8 cellular contexts compared by ENCODE assay signal in the genomic region with DNA sequence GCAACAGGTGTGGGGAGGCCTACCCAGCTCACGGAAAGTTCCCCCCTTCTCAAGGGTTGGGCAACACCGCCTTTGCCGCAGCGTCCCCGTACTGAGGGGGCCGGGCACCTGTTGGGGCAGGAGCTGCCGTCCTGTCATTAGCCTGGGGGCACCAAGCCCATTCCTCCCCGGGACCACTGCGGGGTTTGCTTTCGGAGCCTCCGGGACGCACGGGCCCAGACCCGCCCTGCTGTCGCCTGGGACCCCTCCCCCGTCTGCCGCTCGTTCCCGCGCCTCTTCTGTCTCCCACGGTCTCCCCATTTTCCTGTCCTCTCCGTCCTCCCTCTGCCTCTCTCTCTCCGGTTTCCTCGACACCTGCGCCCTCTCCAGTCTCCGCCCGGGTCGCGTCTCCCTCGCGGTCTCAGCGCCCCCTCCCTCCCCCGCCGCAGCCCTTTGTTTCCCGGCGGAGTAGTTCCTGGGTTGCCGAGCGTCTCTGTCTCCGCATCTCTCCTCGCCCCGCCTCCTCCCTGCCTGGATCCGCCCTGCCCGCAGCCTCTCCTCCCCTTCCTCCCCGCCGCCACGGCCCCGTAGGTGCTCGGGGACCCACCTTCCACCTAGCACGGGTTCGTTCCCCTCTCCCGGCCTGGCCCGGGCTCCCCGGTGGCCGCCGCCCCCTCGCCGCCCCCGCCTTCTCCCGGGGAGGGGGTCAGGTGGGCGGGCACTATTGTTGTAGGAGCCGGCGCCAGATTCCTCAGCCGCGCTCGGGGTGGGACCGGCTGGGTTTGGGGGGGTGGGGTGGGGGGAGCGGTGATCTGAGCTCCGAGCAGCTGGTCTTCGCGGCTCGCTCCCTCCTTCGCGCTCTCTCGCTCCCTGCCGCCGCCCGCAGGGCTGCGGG. TPM values are rescaled to one million over a fixed set of nuclear protein-coding genes. Genes with fewer than 3 reads are reported as not detected.
DNase-seq lines count a peak whose midpoint lies in the region; ATAC-seq and TF ChIP-seq lines count a peak whose summit lies in the region.

A gene (plus strand): TSS at position 540 of the 874 bp plus-strand sequence. CDS start 434 bp downstream, outside the sequence.

- no peaks in the 10 kb centered on the region for H3K9me3 Mint-ChIP-seq in activated naive CD8-positive, alpha-beta T cell treated with anti-CD3 and anti-CD28 coated beads for 36 hours

- peaks cover 26% of the 10 kb centered on the region for H3K27me3 Mint-ChIP-seq in activated naive CD8-positive, alpha-beta T cell treated with anti-CD3 and anti-CD28 coated beads for 36 hours

- peak within 1 kb of the TSS; percentile 90 for H3K4me2 ChIP-seq in KMS-11

- peak within 1 kb of the TSS; percentile 83 for H3K4me3 Mint-ChIP-seq in activated naive CD8-positive, alpha-beta T cell treated with anti-CD3 and anti-CD28 coated beads for 36 hours

- no peaks in the 10 kb centered on the region for H3K36me3 ChIP-seq in KMS-11 (ENCODE audit: insufficient read depth)
- peaks cover 0 to 2% (median 0%) of the 10 kb centered on the region in 9 donors for H3K36me3 ChIP-seq in heart right ventricle
- H3K36me3 ChIP-seq in prostate gland = no peaks in the 10 kb centered on the region
- no peaks in the 10 kb centered on the region for H3K36me3 ChIP-seq in upper lobe of right lung

- POLR2A ChIA-PET in GM10248 (lab: Yijun Ruan, JAX) = no interaction called here

- peak; percentile 45 for TF ChIP-seq POLR2A in prostate gland (IDR thresholded peaks at IDR 0.05)

- H3K4me1 ChIP-seq in KMS-11 (ENCODE audit: low read depth, poor library complexity, severe bottlenecking) (peaks cover 17% of the 10 kb centered on the region), heart right ventricle (peaks cover 11 to 49% (median 40%) of the 10 kb centered on the region in 9 donors), prostate gland (replicated peaks) (peaks cover 2% of the 10 kb centered on the region), upper lobe of right lung (peaks cover 25% of the 10 kb centered on the region)

- H2AFZ ChIP-seq in KMS-11 (ENCODE audit: low read depth) = peak within 1 kb of the TSS; percentile 78

- no peaks in the 10 kb centered on the region for H3K79me2 ChIP-seq in KMS-11 (ENCODE audit: insufficient read depth, low read depth)

- H3K4me3 ChIP-seq in KMS-11 (IDR thresholded peaks at IDR 0.05; ENCODE audit: insufficient read depth, low read depth, low read length) (peak within 1 kb of the TSS; percentile 39), heart right ventricle (peak within 1 kb of the TSS; percentile 55 to 88 (median 74)), prostate gland (peak within 1 kb of the TSS; percentile 59 to 69), upper lobe of right lung (peak within 1 kb of the TSS; percentile 70)

- no peak within 1 kb of the TSS for H3K27ac ChIP-seq in KMS-11
- H3K27ac ChIP-seq in heart right ventricle = peak within 1 kb of the TSS in 9 of 10 donors; percentile 28 to 75 (median 49)
- H3K27ac ChIP-seq in prostate gland = peak within 1 kb of the TSS in 1 of 2 donors; percentile 61
- no peak within 1 kb of the TSS for H3K27ac ChIP-seq in upper lobe of right lung

- WGBS in heart right ventricle, 2 donors = 1 to 2% methylated on average over 69 to 78 of the region's 78 CpGs
- under 1% methylated on average over 73 of the region's 78 CpGs for WGBS in prostate gland

- H3K9ac ChIP-seq in KMS-11 = peak within 1 kb of the TSS; percentile 40; the same call in 1 of the 2 replicates

- H3K4me1 Mint-ChIP-seq in activated naive CD8-positive, alpha-beta T cell treated with anti-CD3 and anti-CD28 coated beads for 36 hours = peaks cover 26% of the 10 kb centered on the region

- DNase-seq in GM10248 (ENCODE audit: extremely low spot score) (peak; percentile 80), heart right ventricle (peak; percentile 75 to 77), prostate gland (ENCODE audit: low spot score) (peak; percentile 60), upper lobe of right lung (peak; percentile 85)
- DNase-seq in activated naive CD8-positive, alpha-beta T cell treated with anti-CD3 and anti-CD28 coated beads for 36 hours = peak; percentile 79

- no peaks in the 10 kb centered on the region for H4K20me1 ChIP-seq in KMS-11 (ENCODE audit: insufficient read depth)

- ATAC-seq in SK-N-SH treated with all-trans-retinoic acid at 6 μM for 48 hours (peak; percentile 51), heart right ventricle (peak; percentile 5 to 41 (median 23)), upper lobe of right lung (peak; percentile 37), GM18870 (IDR thresholded peaks at IDR 0.05; ENCODE audit: unreplicated experiment) (no peak)

- no peak within 1 kb of the TSS for H3K27ac Mint-ChIP-seq in activated naive CD8-positive, alpha-beta T cell treated with anti-CD3 and anti-CD28 coated beads for 36 hours

- TF ChIP-seq CTCF in GM10248 (IDR thresholded peaks at IDR 0.05; ENCODE audit: control extremely low read depth, extremely low read depth, low read depth, missing control alignments) (no peak), KMS-11 (conservative IDR thresholded peaks at IDR 0.05; ENCODE audit: low read depth, low read length) (no peak), heart right ventricle (IDR thresholded peaks at IDR 0.05) (no peak), prostate gland (IDR thresholded peaks at IDR 0.05) (no peak), upper lobe of right lung (IDR thresholded peaks at IDR 0.05) (no peak)

- CTCF ChIA-PET in GM10248 (lab: Yijun Ruan, JAX) = interaction anchor here (1.0 to 5.4 kb wide), 4 partner anchors 8 to 73 kb away, joined by 3 to 70 read pairs (median 28); a partner anchor contains a TSS

- H3K36me3 Mint-ChIP-seq in activated naive CD8-positive, alpha-beta T cell treated with anti-CD3 and anti-CD28 coated beads for 36 hours = no peaks in the 10 kb centered on the region

- intact Hi-C loops in heart right ventricle (cut with DNase I) = loop anchor here in 1 of 10 donors (5.0 kb wide), 1 partner anchor 729 kb away; no protein-coding TSS in a partner anchor
- intact Hi-C loops in prostate gland (cut with DNase I) = no loop called here
- intact Hi-C loops in upper lobe of right lung (cut with DNase I) = no loop called here

- no peaks in the 10 kb centered on the region for H3K9me3 ChIP-seq in heart right ventricle
- no peaks in the 10 kb centered on the region for H3K9me3 ChIP-seq in prostate gland
- H3K9me3 ChIP-seq in upper lobe of right lung = no peaks in the 10 kb centered on the region

- H3K27me3 ChIP-seq in KMS-11 (ENCODE audit: insufficient read depth, low read depth) (no peaks in the 10 kb centered on the region), heart right ventricle (peaks cover 0 to 38% (median 0%) of the 10 kb centered on the region in 7 donors), prostate gland (replicated peaks; ENCODE audit: insufficient read depth) (no peaks in the 10 kb centered on the region), upper lobe of right lung (no peaks in the 10 kb centered on the region)

TF ChIP-seq in SK-N-SH treated with all-trans-retinoic acid at 6 μM for 48 hours, 23 proteins besides CTCF, POLR2A, EP300 and RAD21:
- no peak for TF ChIP-seq ARNTL (CRISPR knock-in tag; IDR thresholded peaks at IDR 0.05; ENCODE audit: borderline replicate concordance, low read depth)
- TF ChIP-seq, protein P1, sequence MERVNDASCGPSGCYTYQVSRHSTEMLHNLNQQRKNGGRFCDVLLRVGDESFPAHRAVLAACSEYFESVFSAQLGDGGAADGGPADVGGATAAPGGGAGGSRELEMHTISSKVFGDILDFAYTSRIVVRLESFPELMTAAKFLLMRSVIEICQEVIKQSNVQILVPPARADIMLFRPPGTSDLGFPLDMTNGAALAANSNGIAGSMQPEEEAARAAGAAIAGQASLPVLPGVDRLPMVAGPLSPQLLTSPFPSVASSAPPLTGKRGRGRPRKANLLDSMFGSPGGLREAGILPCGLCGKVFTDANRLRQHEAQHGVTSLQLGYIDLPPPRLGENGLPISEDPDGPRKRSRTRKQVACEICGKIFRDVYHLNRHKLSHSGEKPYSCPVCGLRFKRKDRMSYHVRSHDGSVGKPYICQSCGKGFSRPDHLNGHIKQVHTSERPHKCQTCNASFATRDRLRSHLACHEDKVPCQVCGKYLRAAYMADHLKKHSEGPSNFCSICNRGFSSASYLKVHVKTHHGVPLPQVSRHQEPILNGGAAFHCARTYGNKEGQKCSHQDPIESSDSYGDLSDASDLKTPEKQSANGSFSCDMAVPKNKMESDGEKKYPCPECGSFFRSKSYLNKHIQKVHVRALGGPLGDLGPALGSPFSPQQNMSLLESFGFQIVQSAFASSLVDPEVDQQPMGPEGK (CRISPR knock-in tag; IDR thresholded peaks at IDR 0.05; ENCODE audit: borderline replicate concordance) = peak; percentile 59; the same call in 1 of the 2 replicates

RNA-seq across cellular contexts. Expression of the gene that starts here (rescaled TPM):
- total RNA-seq in activated naive CD8-positive, alpha-beta T cell treated with anti-CD3 and anti-CD28 coated beads for 36 hours = 1 to 10 TPM; 4.4 to 4.6 TPM
- total RNA-seq in heart right ventricle (1 to 10 TPM; 2.2 to 7.8 (median 4.1) TPM), prostate gland (10 to 100 TPM in 1 of 2 donors, 1 to 10 TPM in 1; 4.6 to 21.8 TPM), upper lobe of right lung (24.4 TPM)
- polyA plus RNA-seq in heart right ventricle = 10 to 100 TPM in 1 of 2 donors, 1 to 10 TPM in 1; 4.3 to 13.5 TPM

Comparison
In these comparisons a context has a peak if more than half of its experiments do, and no peak if none do; other contexts are left out.
1. H3K27ac ChIP-seq: peak in heart right ventricle (9 of 10); none in KMS-11 (single experiment) and upper lobe of right lung (single experiment).
2. Peak in every context shown above with its lines, with median percentiles within 50 percentile points of each other: DNase-seq and H3K4me3 ChIP-seq.